8 cellular contexts compared by ENCODE assay signal in genomic region chr19:12670159-12670928, GRCh38. TPM values are rescaled to one million over a fixed set of nuclear protein-coding genes. Genes with fewer than 3 reads are reported as not detected.
DNase-seq lines count a peak whose midpoint lies in the region; ATAC-seq and TF ChIP-seq lines count a peak whose summit lies in the region.

No MANE protein-coding gene starts in this region.

- TF ChIP-seq CTCF in CD14-positive monocyte (IDR thresholded peaks at IDR 0.05) (no peak), OCI-LY3 (IDR thresholded peaks at IDR 0.05; ENCODE audit: low read depth, low read length) (no peak), neural progenitor cell (IDR thresholded peaks at IDR 0.05) (no peak)

- H3K4me3 ChIP-seq in OCI-LY3 (ENCODE audit: low read length), result peak overlapping the region; percentile 88
- H3K4me3 ChIP-seq in endocrine pancreas (ENCODE audit: control insufficient read depth, insufficient read depth, low read length), result no peak overlapping the region
- peak overlapping the region; percentile 87 for H3K4me3 ChIP-seq in neural progenitor cell

- H3K27me3 Mint-ChIP-seq in CD14-positive monocyte (ENCODE audit: low read depth in 3 of 3), result peaks cover 0 to 3% (median 0%) of the 10 kb centered on the region in 3 donors
- H3K27me3 Mint-ChIP-seq in neural progenitor cell (ENCODE audit: insufficient read depth, low read depth), result peaks cover 16% of the 10 kb centered on the region

- intact Hi-C loops in CD14-positive monocyte (cut with micrococcal nuclease), result no loop called here

- H3K36me3 ChIP-seq in OCI-LY3 (replicated peaks; ENCODE audit: low read depth, low read length), result peaks cover 16% of the 10 kb centered on the region
- peaks cover 11% of the 10 kb centered on the region for H3K36me3 ChIP-seq in endocrine pancreas (ENCODE audit: control insufficient read depth, insufficient read depth, low read length)
- H3K36me3 ChIP-seq in neural progenitor cell, result no peaks in the 10 kb centered on the region

- H3K36me3 Mint-ChIP-seq in CD14-positive monocyte (peaks cover 29 to 41% of the 10 kb centered on the region in 2 donors), neural progenitor cell (peaks cover 11% of the 10 kb centered on the region)

- H4K20me1 ChIP-seq in OCI-LY3 (ENCODE audit: insufficient read depth, low read length), result no peaks in the 10 kb centered on the region
- peaks cover 2% of the 10 kb centered on the region for H4K20me1 ChIP-seq in neural progenitor cell (ENCODE audit: low read depth)

- H2AFZ ChIP-seq in OCI-LY3 (ENCODE audit: low read depth, low read length) (no peak overlapping the region; the same call in 1 of the 2 replicates), neural progenitor cell (replicated peaks) (peak overlapping the region; percentile 100)

- H3K27ac ChIP-seq in OCI-LY3 (ENCODE audit: low read length), result peak overlapping the region; percentile 74
- no peak overlapping the region for H3K27ac ChIP-seq in neural progenitor cell

- DNase-seq in CD14-positive monocyte (ENCODE audit: low spot score) (no peak), neural progenitor cell (ENCODE audit: low spot score) (no peak), HCEC 1CT (no peak), GOT3 (lab: John Stamatoyannopoulos, UW) (no peak)
- no peak for DNase-seq in effector CD4-positive, alpha-beta T cell

- ATAC-seq in HG03025 (IDR thresholded peaks at IDR 0.05; ENCODE audit: low FRiP score, unreplicated experiment), result no peak

- peaks cover 40% of the 10 kb centered on the region for H3K4me1 Mint-ChIP-seq in CD14-positive monocyte
- H3K4me1 Mint-ChIP-seq in neural progenitor cell, result peaks cover 35% of the 10 kb centered on the region

- peaks cover 26% of the 10 kb centered on the region for H3K4me1 ChIP-seq in OCI-LY3 (ENCODE audit: low read length)
- H3K4me1 ChIP-seq in endocrine pancreas (ENCODE audit: control insufficient read depth, insufficient read depth, low read length), result no peaks in the 10 kb centered on the region
- H3K4me1 ChIP-seq in neural progenitor cell, result peaks cover 7% of the 10 kb centered on the region

- peaks cover 51% of the 10 kb centered on the region for H3K79me2 ChIP-seq in OCI-LY3 (ENCODE audit: low read length)
- H3K79me2 ChIP-seq in neural progenitor cell (ENCODE audit: low read depth), result peaks cover 43% of the 10 kb centered on the region

- H3K9me3 ChIP-seq in OCI-LY3 (ENCODE audit: insufficient read depth, low read length), result no peaks in the 10 kb centered on the region
- no peaks in the 10 kb centered on the region for H3K9me3 ChIP-seq in endocrine pancreas (ENCODE audit: control insufficient read depth, low read length)
- no peaks in the 10 kb centered on the region for H3K9me3 ChIP-seq in neural progenitor cell (ENCODE audit: low read depth)

- peaks cover 28% of the 10 kb centered on the region for H3F3A ChIP-seq in neural progenitor cell (ENCODE audit: low read depth)

- H3K4me3 Mint-ChIP-seq in CD14-positive monocyte (peak overlapping the region; percentile 90 to 97), neural progenitor cell (peak overlapping the region; percentile 97)

- H3K27me3 ChIP-seq in OCI-LY3 (ENCODE audit: low read depth, low read length), result no peaks in the 10 kb centered on the region
- no peaks in the 10 kb centered on the region for H3K27me3 ChIP-seq in endocrine pancreas (ENCODE audit: control insufficient read depth, insufficient read depth, low read length)
- no peaks in the 10 kb centered on the region for H3K27me3 ChIP-seq in neural progenitor cell

- H3K4me2 ChIP-seq in OCI-LY3 (ENCODE audit: low read length), result peak overlapping the region; percentile 96
- H3K4me2 ChIP-seq in neural progenitor cell, result peak overlapping the region; percentile 92

- H3K27ac Mint-ChIP-seq in CD14-positive monocyte (peak overlapping the region; percentile 81 to 100 (median 100)), neural progenitor cell (peak overlapping the region; percentile 99)

- H3K9ac ChIP-seq in OCI-LY3 (ENCODE audit: low read length), result peak overlapping the region; percentile 88
- peak overlapping the region; percentile 82 for H3K9ac ChIP-seq in endocrine pancreas (ENCODE audit: control insufficient read depth, insufficient read depth, low read length)
- H3K9ac ChIP-seq in neural progenitor cell, result peak overlapping the region; percentile 87

- peaks cover 0 to 3% (median 0%) of the 10 kb centered on the region in 7 donors for H3K9me3 Mint-ChIP-seq in CD14-positive monocyte
- no peaks in the 10 kb centered on the region for H3K9me3 Mint-ChIP-seq in neural progenitor cell

RNA-seq across cellular contexts. Expression of gene WDR83, which starts 3.7 kb away (rescaled TPM):
- polyA plus RNA-seq in CD14-positive monocyte, result 1 to 10 TPM; 7.9 to 9.9 TPM
- 11.0 and 15.9 TPM in 2 replicates for total RNA-seq in neural progenitor cell (ENCODE audit: low replicate concordance)

RNA-seq across cellular contexts. Expression of gene MAN2B1, which starts 3.8 kb away (rescaled TPM):
- 100 to 1,000 TPM; 218 to 305 TPM for polyA plus RNA-seq in CD14-positive monocyte
- total RNA-seq in neural progenitor cell (ENCODE audit: low replicate concordance), result 35.8 and 73.6 TPM in 2 replicates

RNA-seq across cellular contexts. Expression of gene DHPS, which starts 11.3 kb away (rescaled TPM):
- 10 to 100 TPM; 51.0 to 53.4 TPM for polyA plus RNA-seq in CD14-positive monocyte
- 78.3 and 108 TPM in 2 replicates for total RNA-seq in neural progenitor cell (ENCODE audit: low replicate concordance)

RNA-seq across cellular contexts. Expression of gene GNG14, which starts 17.5 kb away (rescaled TPM):
- polyA plus RNA-seq in CD14-positive monocyte, result not detected
- not detected in 2 replicates for total RNA-seq in neural progenitor cell (ENCODE audit: low replicate concordance)

RNA-seq across cellular contexts. Expression of gene FBXW9, which starts 26.1 kb away (rescaled TPM):
- 1 to 10 TPM; 5.1 to 7.2 TPM for polyA plus RNA-seq in CD14-positive monocyte
- 4.0 and 21.4 TPM in 2 replicates for total RNA-seq in neural progenitor cell (ENCODE audit: low replicate concordance)
